In genomic region chr1:16076003-16076870, GRCh38 we compare ENCODE assay signal across 10 cellular contexts. TPM values are rescaled to one million over a fixed set of nuclear protein-coding genes. Genes with fewer than 3 reads are reported as not detected.
DNase-seq lines count a peak whose midpoint lies in the region; TF ChIP-seq lines count a peak whose summit lies in the region.
"Had no signal": no experiment of that assay in that cellular context is flagged by ENCODE, and none has a peak within 500 bp of the region (broad histone marks: within the 10 kb centered on the region; RNA-seq: fewer than 3 reads in every experiment).

No MANE protein-coding gene starts in this region.

- 86 to 88% methylated on average over 7 to 14 of the region's 14 CpGs for WGBS in endodermal cell (ENCODE audit: insufficient coverage in 1 of 2, insufficient read length in 1 of 2), 2 experiments

- no peak overlapping the region for H3K4me3 Mint-ChIP-seq in endodermal cell

- H3K36me3 Mint-ChIP-seq in endodermal cell (ENCODE audit: low read depth) = no peaks in the 10 kb centered on the region

- no peak overlapping the region for H3K27ac Mint-ChIP-seq in endodermal cell

- H3K4me1 ChIP-seq in endodermal cell (ENCODE audit: control insufficient read depth, insufficient read depth, low read length) = peaks cover 11% of the 10 kb centered on the region
- peaks cover 15% of the 10 kb centered on the region for H3K4me1 ChIP-seq in effector memory CD4-positive, alpha-beta T cell (ENCODE audit: control insufficient read depth, insufficient read depth, low read length, poor library complexity, severe bottlenecking)

- H3K9me3 Mint-ChIP-seq in endodermal cell = no peaks in the 10 kb centered on the region

- peaks cover 14% of the 10 kb centered on the region for H3K4me1 Mint-ChIP-seq in endodermal cell

- TF ChIP-seq CTCF in AG04449 (IDR thresholded peaks at IDR 0.05; ENCODE audit: insufficient read depth, low read length, missing control alignments) = no peak
- no peak for TF ChIP-seq CTCF in kidney epithelial cell (IDR thresholded peaks at IDR 0.05; ENCODE audit: insufficient read depth, low read length, poor library complexity, severe bottlenecking)
- TF ChIP-seq CTCF in endodermal cell (conservative IDR thresholded peaks at IDR 0.05) = no peak

- H3K27me3 ChIP-seq in kidney epithelial cell (ENCODE audit: control insufficient read depth, insufficient read depth, low read length) = peaks cover 2% of the 10 kb centered on the region
- H3K27me3 ChIP-seq in endodermal cell (ENCODE audit: control insufficient read depth, insufficient read depth, low read length, poor library complexity, severe bottlenecking) = peaks cover 30% of the 10 kb centered on the region
- peaks cover 3% of the 10 kb centered on the region for H3K27me3 ChIP-seq in effector memory CD4-positive, alpha-beta T cell (replicated peaks; ENCODE audit: control insufficient read depth, insufficient read depth, low read length, poor library complexity, severe bottlenecking)

- DNase-seq in AG04449 (ENCODE audit: low read depth, low spot score) (peak; percentile 65), HK-2 (ENCODE audit: unreplicated experiment) (peak; percentile 89), astrocyte of the hippocampus (ENCODE audit: low read depth, low spot score) (peak; percentile 89), kidney epithelial cell (ENCODE audit: low read depth) (peak; percentile 70), Kasumi-1 (lab: John Stamatoyannopoulos, UW) (no peak), endodermal cell (no peak)
- no peak for DNase-seq in stimulated activated CD4-positive, alpha-beta T cell treated with anti-CD3 and anti-CD28 coated beads, Interleukin-2, amount 100 ng/mL, for 24 hours
- no peak for DNase-seq in effector memory CD4-positive, alpha-beta T cell
- DNase-seq: NCI-H1105 treated with DMSO at 0.1 percent for 48 hours, occipital lobe had no signal

- H3K36me3 ChIP-seq in kidney epithelial cell (ENCODE audit: control insufficient read depth, insufficient read depth, low read length) = no peaks in the 10 kb centered on the region
- H3K36me3 ChIP-seq in endodermal cell (ENCODE audit: control insufficient read depth, insufficient read depth, low read length) = no peaks in the 10 kb centered on the region
- H3K36me3 ChIP-seq in effector memory CD4-positive, alpha-beta T cell (ENCODE audit: control insufficient read depth, insufficient read depth, low read length) = no peaks in the 10 kb centered on the region

- CTCF ChIA-PET in AG04449 (lab: Yijun Ruan, JAX) = interaction anchor here (0.7 to 22.9 kb wide), 12 partner anchors 7 to 287 kb away, joined by 3 to 1006 read pairs (median 111); partner anchors contain the start of genes CPLANE2, EPHA2, FAM131C and SRARP

- H3K9me3 ChIP-seq in endodermal cell (ENCODE audit: control insufficient read depth, low read length) = no peaks in the 10 kb centered on the region
- H3K9me3 ChIP-seq in effector memory CD4-positive, alpha-beta T cell (ENCODE audit: control insufficient read depth, low read length) = no peaks in the 10 kb centered on the region

- no peak overlapping the region for H3K27ac ChIP-seq in endodermal cell (ENCODE audit: low read depth, low read length)
- no peak overlapping the region for H3K27ac ChIP-seq in effector memory CD4-positive, alpha-beta T cell (ENCODE audit: insufficient read depth, low read length, poor library complexity, severe bottlenecking)

- no peak overlapping the region for H3K9ac ChIP-seq in endodermal cell (ENCODE audit: extremely low read depth, low read length, poor library complexity, severe bottlenecking)

- POLR2A ChIA-PET in AG04449 (lab: Yijun Ruan, JAX) = no interaction called here

- H3K4me3 ChIP-seq in AG04449 (ENCODE audit: low read depth, low read length) (no peak overlapping the region), kidney epithelial cell (ENCODE audit: low read depth, low read length) (no peak overlapping the region), endodermal cell (ENCODE audit: low read length) (no peak overlapping the region)
- H3K4me3 ChIP-seq in effector memory CD4-positive, alpha-beta T cell (ENCODE audit: insufficient read depth, low read depth, low read length, poor library complexity, severe bottlenecking) = no peak overlapping the region

- H3K27me3 Mint-ChIP-seq in endodermal cell (ENCODE audit: insufficient read depth) = peaks cover 56% of the 10 kb centered on the region

RNA-seq across cellular contexts. Expression of gene FAM131C, which starts 2.8 kb away (rescaled TPM):
- 0.46 and 0.89 TPM in 2 replicates for total RNA-seq in kidney epithelial cell
- total RNA-seq in endodermal cell = 1 to 10 TPM in 1 of 2 donors, under 1 TPM in 1; 0.66 to 2.5 TPM
- 3.7 TPM for polyA plus RNA-seq in endodermal cell (2013, experiment 1 of 2)
- polyA plus RNA-seq in endodermal cell (2013, experiment 2 of 2) = 2.4 TPM

RNA-seq across cellular contexts. Expression of gene CLCNKB, which starts 32.7 kb away (rescaled TPM):
- 0.50 and 1.6 TPM in 2 replicates for total RNA-seq in kidney epithelial cell
- total RNA-seq in endodermal cell = 1 to 10 TPM; 3.6 to 3.7 TPM
- polyA plus RNA-seq in endodermal cell (2013, experiment 1 of 2) = 3.4 TPM
- polyA plus RNA-seq in endodermal cell (2013, experiment 2 of 2) = 2.0 TPM

RNA-seq across cellular contexts. Expression of gene CLCNKA, which starts 54.4 kb away (rescaled TPM):
- not detected in 2 replicates for total RNA-seq in kidney epithelial cell
- 1 to 10 TPM; 3.2 to 3.5 TPM for total RNA-seq in endodermal cell
- polyA plus RNA-seq in endodermal cell (2013, experiment 1 of 2) = 0.18 TPM
- polyA plus RNA-seq in endodermal cell (2013, experiment 2 of 2) = 0.37 TPM
- total RNA-seq: occipital lobe had no signal

RNA-seq across cellular contexts. Expression of gene HSPB7, which starts 58.4 kb away (rescaled TPM):
- total RNA-seq in kidney epithelial cell (0.07 TPM in 1 of 2 replicates, not detected in the other), endodermal cell (under 1 TPM in 1 of 2 donors, not detected in 1; 0.15 TPM)
- polyA plus RNA-seq in endodermal cell (2013, experiment 1 of 2) = 0.18 TPM
- not detected for polyA plus RNA-seq in endodermal cell (2013, experiment 2 of 2)
- total RNA-seq: occipital lobe had no signal

Comparison
In these comparisons a context has a peak if more than half of its experiments do, and no peak if none do; other contexts are left out.
1. DNase-seq: peak in AG04449 (single experiment), HK-2 (single experiment), astrocyte of the hippocampus (single experiment) and kidney epithelial cell (single experiment); none in Kasumi-1 (0 of 2), endodermal cell (single experiment), stimulated activated CD4-positive, alpha-beta T cell treated with anti-CD3 and anti-CD28 coated beads, Interleukin-2, amount 100 ng/mL, for 24 hours (0 of 2) and effector memory CD4-positive, alpha-beta T cell (0 of 3).